ENCODE assay signal across 1 cellular context in genomic region chr9:6412572-6413364, GRCh38.
A peak's percentile ranks its signal among the peaks of the same experiment; 100 is the strongest.
TF ChIP-seq lines count a peak whose summit lies in the region.

A gene with protein sequence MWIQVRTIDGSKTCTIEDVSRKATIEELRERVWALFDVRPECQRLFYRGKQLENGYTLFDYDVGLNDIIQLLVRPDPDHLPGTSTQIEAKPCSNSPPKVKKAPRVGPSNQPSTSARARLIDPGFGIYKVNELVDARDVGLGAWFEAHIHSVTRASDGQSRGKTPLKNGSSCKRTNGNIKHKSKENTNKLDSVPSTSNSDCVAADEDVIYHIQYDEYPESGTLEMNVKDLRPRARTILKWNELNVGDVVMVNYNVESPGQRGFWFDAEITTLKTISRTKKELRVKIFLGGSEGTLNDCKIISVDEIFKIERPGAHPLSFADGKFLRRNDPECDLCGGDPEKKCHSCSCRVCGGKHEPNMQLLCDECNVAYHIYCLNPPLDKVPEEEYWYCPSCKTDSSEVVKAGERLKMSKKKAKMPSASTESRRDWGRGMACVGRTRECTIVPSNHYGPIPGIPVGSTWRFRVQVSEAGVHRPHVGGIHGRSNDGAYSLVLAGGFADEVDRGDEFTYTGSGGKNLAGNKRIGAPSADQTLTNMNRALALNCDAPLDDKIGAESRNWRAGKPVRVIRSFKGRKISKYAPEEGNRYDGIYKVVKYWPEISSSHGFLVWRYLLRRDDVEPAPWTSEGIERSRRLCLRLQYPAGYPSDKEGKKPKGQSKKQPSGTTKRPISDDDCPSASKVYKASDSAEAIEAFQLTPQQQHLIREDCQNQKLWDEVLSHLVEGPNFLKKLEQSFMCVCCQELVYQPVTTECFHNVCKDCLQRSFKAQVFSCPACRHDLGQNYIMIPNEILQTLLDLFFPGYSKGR (plus strand): TSS chr9:6413199. CDS start chr9:6413491, 292 bp downstream.

TF ChIP-seq in HepG2, 621 proteins besides CTCF, POLR2A, EP300 and RAD21 (continued from another document and continues in another):
- TF ChIP-seq TRAFD1 (CRISPR knock-in tag; IDR thresholded peaks at IDR 0.05; ENCODE audit: borderline replicate concordance) (no peak), CEBPG (CRISPR knock-in tag; IDR thresholded peaks at IDR 0.05) (peak; percentile 17; the same call in 1 of the 2 replicates), RBAK (CRISPR knock-in tag; IDR thresholded peaks at IDR 0.05) (no peak), ZNF678 (CRISPR knock-in tag; IDR thresholded peaks at IDR 0.05) (no peak), ARID5B (CRISPR knock-in tag; IDR thresholded peaks at IDR 0.05) (no peak), ZBTB21 (CRISPR knock-in tag; IDR thresholded peaks at IDR 0.05) (no peak), ZSCAN12 (CRISPR knock-in tag; IDR thresholded peaks at IDR 0.05) (0 out of 2 replicates have a peak, but pooled peaks have one; percentile 42), ARHGAP35 (CRISPR knock-in tag; IDR thresholded peaks at IDR 0.05; ENCODE audit: borderline replicate concordance) (no peak), FOXA3 (CRISPR knock-in tag; IDR thresholded peaks at IDR 0.05) (peak; percentile 86), ZNF207 (IDR thresholded peaks at IDR 0.05; ENCODE audit: borderline replicate concordance) (no peak), GLI4 (CRISPR knock-in tag; IDR thresholded peaks at IDR 0.05; ENCODE audit: borderline replicate concordance) (no peak), KLF6 (CRISPR knock-in tag; IDR thresholded peaks at IDR 0.05) (peak; percentile 61; the same call in 1 of the 2 replicates), ZNF292 (CRISPR knock-in tag; IDR thresholded peaks at IDR 0.05; ENCODE audit: borderline replicate concordance, low read depth) (no peak; the same call in 1 of the 2 replicates), SMARCC2 (IDR thresholded peaks at IDR 0.05) (no peak), NFYC (CRISPR knock-in tag; IDR thresholded peaks at IDR 0.05) (no peak), KLF12 (CRISPR knock-in tag; IDR thresholded peaks at IDR 0.05; ENCODE audit: borderline replicate concordance) (peak; percentile 73), FOXP4 (CRISPR knock-in tag; IDR thresholded peaks at IDR 0.05) (no peak), ISL2 (CRISPR knock-in tag; IDR thresholded peaks at IDR 0.05) (peak; percentile 53; the same call in 1 of the 2 replicates), MIER3 (CRISPR knock-in tag; IDR thresholded peaks at IDR 0.05; ENCODE audit: borderline replicate concordance) (no peak; the same call in 1 of the 2 replicates), ZNF839 (CRISPR knock-in tag; IDR thresholded peaks at IDR 0.05; ENCODE audit: borderline replicate concordance) (no peak), HDAC2 (CRISPR knock-in tag; IDR thresholded peaks at IDR 0.05) (peak; percentile 65), ZNF382 (CRISPR knock-in tag; IDR thresholded peaks at IDR 0.05; ENCODE audit: borderline replicate concordance) (no peak), XRCC5 (optimal IDR thresholded peaks at IDR 0.05; ENCODE audit: low read length) (no peak), ZNF746 (CRISPR knock-in tag; IDR thresholded peaks at IDR 0.05) (no peak; the same call in 1 of the 2 replicates)
- TF ChIP-seq, protein P1, sequence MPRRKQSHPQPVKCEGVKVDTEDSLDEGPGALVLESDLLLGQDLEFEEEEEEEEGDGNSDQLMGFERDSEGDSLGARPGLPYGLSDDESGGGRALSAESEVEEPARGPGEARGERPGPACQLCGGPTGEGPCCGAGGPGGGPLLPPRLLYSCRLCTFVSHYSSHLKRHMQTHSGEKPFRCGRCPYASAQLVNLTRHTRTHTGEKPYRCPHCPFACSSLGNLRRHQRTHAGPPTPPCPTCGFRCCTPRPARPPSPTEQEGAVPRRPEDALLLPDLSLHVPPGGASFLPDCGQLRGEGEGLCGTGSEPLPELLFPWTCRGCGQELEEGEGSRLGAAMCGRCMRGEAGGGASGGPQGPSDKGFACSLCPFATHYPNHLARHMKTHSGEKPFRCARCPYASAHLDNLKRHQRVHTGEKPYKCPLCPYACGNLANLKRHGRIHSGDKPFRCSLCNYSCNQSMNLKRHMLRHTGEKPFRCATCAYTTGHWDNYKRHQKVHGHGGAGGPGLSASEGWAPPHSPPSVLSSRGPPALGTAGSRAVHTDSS (CRISPR knock-in tag; conservative IDR thresholded peaks at IDR 0.05): no peak
- TF ChIP-seq, protein P2, sequence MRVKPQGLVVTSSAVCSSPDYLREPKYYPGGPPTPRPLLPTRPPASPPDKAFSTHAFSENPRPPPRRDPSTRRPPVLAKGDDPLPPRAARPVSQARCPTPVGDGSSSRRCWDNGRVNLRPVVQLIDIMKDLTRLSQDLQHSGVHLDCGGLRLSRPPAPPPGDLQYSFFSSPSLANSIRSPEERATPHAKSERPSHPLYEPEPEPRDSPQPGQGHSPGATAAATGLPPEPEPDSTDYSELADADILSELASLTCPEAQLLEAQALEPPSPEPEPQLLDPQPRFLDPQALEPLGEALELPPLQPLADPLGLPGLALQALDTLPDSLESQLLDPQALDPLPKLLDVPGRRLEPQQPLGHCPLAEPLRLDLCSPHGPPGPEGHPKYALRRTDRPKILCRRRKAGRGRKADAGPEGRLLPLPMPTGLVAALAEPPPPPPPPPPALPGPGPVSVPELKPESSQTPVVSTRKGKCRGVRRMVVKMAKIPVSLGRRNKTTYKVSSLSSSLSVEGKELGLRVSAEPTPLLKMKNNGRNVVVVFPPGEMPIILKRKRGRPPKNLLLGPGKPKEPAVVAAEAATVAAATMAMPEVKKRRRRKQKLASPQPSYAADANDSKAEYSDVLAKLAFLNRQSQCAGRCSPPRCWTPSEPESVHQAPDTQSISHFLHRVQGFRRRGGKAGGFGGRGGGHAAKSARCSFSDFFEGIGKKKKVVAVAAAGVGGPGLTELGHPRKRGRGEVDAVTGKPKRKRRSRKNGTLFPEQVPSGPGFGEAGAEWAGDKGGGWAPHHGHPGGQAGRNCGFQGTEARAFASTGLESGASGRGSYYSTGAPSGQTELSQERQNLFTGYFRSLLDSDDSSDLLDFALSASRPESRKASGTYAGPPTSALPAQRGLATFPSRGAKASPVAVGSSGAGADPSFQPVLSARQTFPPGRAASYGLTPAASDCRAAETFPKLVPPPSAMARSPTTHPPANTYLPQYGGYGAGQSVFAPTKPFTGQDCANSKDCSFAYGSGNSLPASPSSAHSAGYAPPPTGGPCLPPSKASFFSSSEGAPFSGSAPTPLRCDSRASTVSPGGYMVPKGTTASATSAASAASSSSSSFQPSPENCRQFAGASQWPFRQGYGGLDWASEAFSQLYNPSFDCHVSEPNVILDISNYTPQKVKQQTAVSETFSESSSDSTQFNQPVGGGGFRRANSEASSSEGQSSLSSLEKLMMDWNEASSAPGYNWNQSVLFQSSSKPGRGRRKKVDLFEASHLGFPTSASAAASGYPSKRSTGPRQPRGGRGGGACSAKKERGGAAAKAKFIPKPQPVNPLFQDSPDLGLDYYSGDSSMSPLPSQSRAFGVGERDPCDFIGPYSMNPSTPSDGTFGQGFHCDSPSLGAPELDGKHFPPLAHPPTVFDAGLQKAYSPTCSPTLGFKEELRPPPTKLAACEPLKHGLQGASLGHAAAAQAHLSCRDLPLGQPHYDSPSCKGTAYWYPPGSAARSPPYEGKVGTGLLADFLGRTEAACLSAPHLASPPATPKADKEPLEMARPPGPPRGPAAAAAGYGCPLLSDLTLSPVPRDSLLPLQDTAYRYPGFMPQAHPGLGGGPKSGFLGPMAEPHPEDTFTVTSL (CRISPR knock-in tag; IDR thresholded peaks at IDR 0.05; ENCODE audit: borderline replicate concordance): no peak
- TF ChIP-seq, protein P3, sequence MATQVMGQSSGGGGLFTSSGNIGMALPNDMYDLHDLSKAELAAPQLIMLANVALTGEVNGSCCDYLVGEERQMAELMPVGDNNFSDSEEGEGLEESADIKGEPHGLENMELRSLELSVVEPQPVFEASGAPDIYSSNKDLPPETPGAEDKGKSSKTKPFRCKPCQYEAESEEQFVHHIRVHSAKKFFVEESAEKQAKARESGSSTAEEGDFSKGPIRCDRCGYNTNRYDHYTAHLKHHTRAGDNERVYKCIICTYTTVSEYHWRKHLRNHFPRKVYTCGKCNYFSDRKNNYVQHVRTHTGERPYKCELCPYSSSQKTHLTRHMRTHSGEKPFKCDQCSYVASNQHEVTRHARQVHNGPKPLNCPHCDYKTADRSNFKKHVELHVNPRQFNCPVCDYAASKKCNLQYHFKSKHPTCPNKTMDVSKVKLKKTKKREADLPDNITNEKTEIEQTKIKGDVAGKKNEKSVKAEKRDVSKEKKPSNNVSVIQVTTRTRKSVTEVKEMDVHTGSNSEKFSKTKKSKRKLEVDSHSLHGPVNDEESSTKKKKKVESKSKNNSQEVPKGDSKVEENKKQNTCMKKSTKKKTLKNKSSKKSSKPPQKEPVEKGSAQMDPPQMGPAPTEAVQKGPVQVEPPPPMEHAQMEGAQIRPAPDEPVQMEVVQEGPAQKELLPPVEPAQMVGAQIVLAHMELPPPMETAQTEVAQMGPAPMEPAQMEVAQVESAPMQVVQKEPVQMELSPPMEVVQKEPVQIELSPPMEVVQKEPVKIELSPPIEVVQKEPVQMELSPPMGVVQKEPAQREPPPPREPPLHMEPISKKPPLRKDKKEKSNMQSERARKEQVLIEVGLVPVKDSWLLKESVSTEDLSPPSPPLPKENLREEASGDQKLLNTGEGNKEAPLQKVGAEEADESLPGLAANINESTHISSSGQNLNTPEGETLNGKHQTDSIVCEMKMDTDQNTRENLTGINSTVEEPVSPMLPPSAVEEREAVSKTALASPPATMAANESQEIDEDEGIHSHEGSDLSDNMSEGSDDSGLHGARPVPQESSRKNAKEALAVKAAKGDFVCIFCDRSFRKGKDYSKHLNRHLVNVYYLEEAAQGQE (IDR thresholded peaks at IDR 0.05; ENCODE audit: borderline replicate concordance in 1 of 2, low read depth in 1 of 2, low read length in 2 of 2): peak in 1 of 2 experiments; percentile 28; a peak in 1 of 4 replicates
- TF ChIP-seq, protein P4, sequence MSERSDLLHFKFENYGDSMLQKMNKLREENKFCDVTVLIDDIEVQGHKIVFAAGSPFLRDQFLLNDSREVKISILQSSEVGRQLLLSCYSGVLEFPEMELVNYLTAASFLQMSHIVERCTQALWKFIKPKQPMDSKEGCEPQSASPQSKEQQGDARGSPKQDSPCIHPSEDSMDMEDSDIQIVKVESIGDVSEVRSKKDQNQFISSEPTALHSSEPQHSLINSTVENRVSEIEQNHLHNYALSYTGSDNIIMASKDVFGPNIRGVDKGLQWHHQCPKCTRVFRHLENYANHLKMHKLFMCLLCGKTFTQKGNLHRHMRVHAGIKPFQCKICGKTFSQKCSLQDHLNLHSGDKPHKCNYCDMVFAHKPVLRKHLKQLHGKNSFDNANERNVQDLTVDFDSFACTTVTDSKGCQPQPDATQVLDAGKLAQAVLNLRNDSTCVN (CRISPR knock-in tag; IDR thresholded peaks at IDR 0.05; ENCODE audit: borderline replicate concordance): no peak
- TF ChIP-seq, protein P5, sequence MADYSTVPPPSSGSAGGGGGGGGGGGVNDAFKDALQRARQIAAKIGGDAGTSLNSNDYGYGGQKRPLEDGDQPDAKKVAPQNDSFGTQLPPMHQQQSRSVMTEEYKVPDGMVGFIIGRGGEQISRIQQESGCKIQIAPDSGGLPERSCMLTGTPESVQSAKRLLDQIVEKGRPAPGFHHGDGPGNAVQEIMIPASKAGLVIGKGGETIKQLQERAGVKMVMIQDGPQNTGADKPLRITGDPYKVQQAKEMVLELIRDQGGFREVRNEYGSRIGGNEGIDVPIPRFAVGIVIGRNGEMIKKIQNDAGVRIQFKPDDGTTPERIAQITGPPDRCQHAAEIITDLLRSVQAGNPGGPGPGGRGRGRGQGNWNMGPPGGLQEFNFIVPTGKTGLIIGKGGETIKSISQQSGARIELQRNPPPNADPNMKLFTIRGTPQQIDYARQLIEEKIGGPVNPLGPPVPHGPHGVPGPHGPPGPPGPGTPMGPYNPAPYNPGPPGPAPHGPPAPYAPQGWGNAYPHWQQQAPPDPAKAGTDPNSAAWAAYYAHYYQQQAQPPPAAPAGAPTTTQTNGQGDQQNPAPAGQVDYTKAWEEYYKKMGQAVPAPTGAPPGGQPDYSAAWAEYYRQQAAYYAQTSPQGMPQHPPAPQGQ (CRISPR knock-in tag; IDR thresholded peaks at IDR 0.05; ENCODE audit: borderline replicate concordance): no peak
